Comparison of ENCODE assay signal across 1 cellular context in genomic region chr2:236239276-236240065, GRCh38.
TF ChIP-seq lines count a peak whose summit lies in the region.

No MANE protein-coding gene starts in this region.

TF ChIP-seq in GM23338, 12 proteins besides CTCF, POLR2A, EP300 and RAD21:
- TF ChIP-seq JUNB (IDR thresholded peaks at IDR 0.05; ENCODE audit: unreplicated experiment) (no peak), POLR2AphosphoS5 (IDR thresholded peaks at IDR 0.05; ENCODE audit: low read depth) (no peak), STAT1 (IDR thresholded peaks at IDR 0.05; ENCODE audit: unreplicated experiment) (no peak), NANOG (IDR thresholded peaks at IDR 0.05; ENCODE audit: borderline replicate concordance) (no peak), ZNF462 (CRISPR knock-in tag; IDR thresholded peaks at IDR 0.05) (no peak), REST (IDR thresholded peaks at IDR 0.05; ENCODE audit: unreplicated experiment) (no peak), ETS1 (IDR thresholded peaks at IDR 0.05) (no peak), EZH2phosphoT487 (IDR thresholded peaks at IDR 0.05; ENCODE audit: unreplicated experiment) (no peak), ZNF114 (CRISPR knock-in tag; IDR thresholded peaks at IDR 0.05) (no peak), CREB1 (CRISPR knock-in tag; IDR thresholded peaks at IDR 0.05; ENCODE audit: low read depth) (no peak), EZH2 (IDR thresholded peaks at IDR 0.05; ENCODE audit: low read depth, unreplicated experiment) (no peak), ZNF331 (CRISPR knock-in tag; IDR thresholded peaks at IDR 0.05; ENCODE audit: low read depth) (no peak)
